In the genomic region with DNA sequence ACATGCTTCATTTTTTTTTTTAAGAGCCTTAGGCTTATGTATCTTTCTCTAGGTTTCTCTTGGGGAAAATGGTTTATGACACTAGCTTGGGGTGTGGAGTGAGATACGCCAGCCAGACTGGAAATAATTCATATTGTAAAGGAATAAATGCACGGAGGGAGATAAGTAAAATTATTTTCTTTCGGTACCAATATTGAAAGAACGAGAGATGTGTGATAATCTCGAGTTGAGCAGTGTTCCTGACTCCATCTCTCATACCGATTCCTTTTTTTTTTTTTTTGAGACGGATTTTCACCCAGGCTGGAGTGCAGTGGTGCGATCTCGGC, we compare ENCODE assay signal across 8 cellular contexts. TPM values are rescaled to one million over a fixed set of nuclear protein-coding genes. Genes with fewer than 3 reads are reported as not detected.
DNase-seq lines count a peak whose midpoint lies in the region; ATAC-seq and TF ChIP-seq lines count a peak whose summit lies in the region.

No MANE protein-coding gene starts in this region.

- H3K27ac Mint-ChIP-seq in CD14-positive monocyte (peak overlapping the region; percentile 90 to 96 (median 94)), neural progenitor cell (peak overlapping the region; percentile 99)

- H3K4me2 ChIP-seq in neural progenitor cell = peak overlapping the region; percentile 97

- H3K27me3 ChIP-seq in NT2/D1 (ENCODE audit: insufficient read depth, insufficient read length) = no peaks in the 10 kb centered on the region
- H3K27me3 ChIP-seq in endocrine pancreas (ENCODE audit: control insufficient read depth, insufficient read depth, low read length) = no peaks in the 10 kb centered on the region
- no peaks in the 10 kb centered on the region for H3K27me3 ChIP-seq in neural progenitor cell

- H3K9ac ChIP-seq in NT2/D1 (ENCODE audit: insufficient read length, low read depth) = peak overlapping the region; percentile 92
- H3K9ac ChIP-seq in endocrine pancreas (ENCODE audit: control insufficient read depth, insufficient read depth, low read length) = peak overlapping the region; percentile 76
- peak overlapping the region; percentile 82 for H3K9ac ChIP-seq in neural progenitor cell

- H3K4me1 ChIP-seq in NT2/D1 (ENCODE audit: insufficient read depth, insufficient read length) (no peaks in the 10 kb centered on the region), endocrine pancreas (ENCODE audit: control insufficient read depth, insufficient read depth, low read length) (peaks cover 12% of the 10 kb centered on the region), neural progenitor cell (peaks cover 18% of the 10 kb centered on the region)

- no peak overlapping the region for H2AFZ ChIP-seq in neural progenitor cell (replicated peaks)

- H3K9me3 ChIP-seq in NT2/D1 (ENCODE audit: insufficient read depth, low read length) = no peaks in the 10 kb centered on the region
- no peaks in the 10 kb centered on the region for H3K9me3 ChIP-seq in endocrine pancreas (ENCODE audit: control insufficient read depth, low read length)
- H3K9me3 ChIP-seq in neural progenitor cell (ENCODE audit: low read depth) = no peaks in the 10 kb centered on the region

- intact Hi-C loops in CD14-positive monocyte (cut with micrococcal nuclease) = loop anchor here (10.0 kb wide), 3 partner anchors 47 to 97 kb away; partner anchors contain the start of gene DIMT1 (in 2 of the 2)

- peaks cover 0 to 7% (median 6%) of the 10 kb centered on the region in 3 donors for H3K27me3 Mint-ChIP-seq in CD14-positive monocyte (ENCODE audit: low read depth in 3 of 3)
- H3K27me3 Mint-ChIP-seq in neural progenitor cell (ENCODE audit: insufficient read depth, low read depth) = peaks cover 4% of the 10 kb centered on the region

- H3K4me3 Mint-ChIP-seq in CD14-positive monocyte (peak overlapping the region; percentile 91 to 99), neural progenitor cell (peak overlapping the region; percentile 99)

- peaks cover 43% of the 10 kb centered on the region for H3K4me1 Mint-ChIP-seq in CD14-positive monocyte
- H3K4me1 Mint-ChIP-seq in neural progenitor cell = peaks cover 30% of the 10 kb centered on the region

- DNase-seq in CD14-positive monocyte (ENCODE audit: low spot score) (no peak), NT2/D1 (ENCODE audit: low read depth, low spot score) (no peak), neural progenitor cell (ENCODE audit: low spot score) (no peak), GM03348 (ENCODE audit: low spot score) (no peak)
- DNase-seq in activated CD8-positive, alpha-beta memory T cell treated with anti-CD3 and anti-CD28 coated beads for 24 hours = no peak
- no peak for DNase-seq in activated CD4-positive, CD25-positive, alpha-beta regulatory T cell (lab: John Stamatoyannopoulos, UW)

- H3K36me3 Mint-ChIP-seq in CD14-positive monocyte = peaks cover 0 to 5% of the 10 kb centered on the region in 2 donors
- peaks cover 8% of the 10 kb centered on the region for H3K36me3 Mint-ChIP-seq in neural progenitor cell

- H4K20me1 ChIP-seq in neural progenitor cell (ENCODE audit: low read depth) = peaks cover 55% of the 10 kb centered on the region

- H3K79me2 ChIP-seq in neural progenitor cell (ENCODE audit: low read depth) = peaks cover 61% of the 10 kb centered on the region

- H3K27ac ChIP-seq in neural progenitor cell = no peak overlapping the region

- no peak for ATAC-seq in GM19397 (IDR thresholded peaks at IDR 0.05; ENCODE audit: unreplicated experiment)

- H3K36me3 ChIP-seq in NT2/D1 (ENCODE audit: insufficient read depth, insufficient read length, low read length) = peaks cover 12% of the 10 kb centered on the region
- H3K36me3 ChIP-seq in endocrine pancreas (ENCODE audit: control insufficient read depth, insufficient read depth, low read length) = no peaks in the 10 kb centered on the region
- H3K36me3 ChIP-seq in neural progenitor cell = no peaks in the 10 kb centered on the region

- H3K9me3 Mint-ChIP-seq in CD14-positive monocyte (no peaks in the 10 kb centered on the region), neural progenitor cell (no peaks in the 10 kb centered on the region)

- H3F3A ChIP-seq in neural progenitor cell (ENCODE audit: low read depth) = peaks cover 9% of the 10 kb centered on the region

- H3K4me3 ChIP-seq in NT2/D1 (ENCODE audit: insufficient read length, low read depth) (peak overlapping the region; percentile 66), endocrine pancreas (ENCODE audit: control insufficient read depth, insufficient read depth, low read length) (peak overlapping the region; percentile 93), neural progenitor cell (peak overlapping the region; percentile 95)

- no peak for TF ChIP-seq CTCF in CD14-positive monocyte (IDR thresholded peaks at IDR 0.05)
- TF ChIP-seq CTCF in neural progenitor cell (IDR thresholded peaks at IDR 0.05) = no peak

RNA-seq across cellular contexts. Expression of gene KIF2A, which starts 1.3 kb away (rescaled TPM):
- polyA plus RNA-seq in CD14-positive monocyte = 10 to 100 TPM; 21.7 to 24.6 TPM
- total RNA-seq in neural progenitor cell (ENCODE audit: low replicate concordance) = 78.8 and 114 TPM in 2 replicates
